ENCODE assay signal across 2 cellular contexts in genomic region chr14:31461545-31461944, GRCh38.
A peak's percentile ranks its signal among the peaks of the same experiment; 100 is the strongest.
TF ChIP-seq lines count a peak whose summit lies in the region.

No MANE protein-coding gene starts in this region.

TF ChIP-seq in HepG2, 621 proteins besides CTCF, POLR2A, EP300 and RAD21:
- TF ChIP-seq ZNF746 (CRISPR knock-in tag; IDR thresholded peaks at IDR 0.05): no peak
- no peak for TF ChIP-seq ONECUT2 (CRISPR knock-in tag; IDR thresholded peaks at IDR 0.05)
- TF ChIP-seq, protein P1, sequence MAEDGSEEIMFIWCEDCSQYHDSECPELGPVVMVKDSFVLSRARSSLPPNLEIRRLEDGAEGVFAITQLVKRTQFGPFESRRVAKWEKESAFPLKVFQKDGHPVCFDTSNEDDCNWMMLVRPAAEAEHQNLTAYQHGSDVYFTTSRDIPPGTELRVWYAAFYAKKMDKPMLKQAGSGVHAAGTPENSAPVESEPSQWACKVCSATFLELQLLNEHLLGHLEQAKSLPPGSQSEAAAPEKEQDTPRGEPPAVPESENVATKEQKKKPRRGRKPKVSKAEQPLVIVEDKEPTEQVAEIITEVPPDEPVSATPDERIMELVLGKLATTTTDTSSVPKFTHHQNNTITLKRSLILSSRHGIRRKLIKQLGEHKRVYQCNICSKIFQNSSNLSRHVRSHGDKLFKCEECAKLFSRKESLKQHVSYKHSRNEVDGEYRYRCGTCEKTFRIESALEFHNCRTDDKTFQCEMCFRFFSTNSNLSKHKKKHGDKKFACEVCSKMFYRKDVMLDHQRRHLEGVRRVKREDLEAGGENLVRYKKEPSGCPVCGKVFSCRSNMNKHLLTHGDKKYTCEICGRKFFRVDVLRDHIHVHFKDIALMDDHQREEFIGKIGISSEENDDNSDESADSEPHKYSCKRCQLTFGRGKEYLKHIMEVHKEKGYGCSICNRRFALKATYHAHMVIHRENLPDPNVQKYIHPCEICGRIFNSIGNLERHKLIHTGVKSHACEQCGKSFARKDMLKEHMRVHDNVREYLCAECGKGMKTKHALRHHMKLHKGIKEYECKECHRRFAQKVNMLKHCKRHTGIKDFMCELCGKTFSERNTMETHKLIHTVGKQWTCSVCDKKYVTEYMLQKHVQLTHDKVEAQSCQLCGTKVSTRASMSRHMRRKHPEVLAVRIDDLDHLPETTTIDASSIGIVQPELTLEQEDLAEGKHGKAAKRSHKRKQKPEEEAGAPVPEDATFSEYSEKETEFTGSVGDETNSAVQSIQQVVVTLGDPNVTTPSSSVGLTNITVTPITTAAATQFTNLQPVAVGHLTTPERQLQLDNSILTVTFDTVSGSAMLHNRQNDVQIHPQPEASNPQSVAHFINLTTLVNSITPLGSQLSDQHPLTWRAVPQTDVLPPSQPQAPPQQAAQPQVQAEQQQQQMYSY (CRISPR knock-in tag; IDR thresholded peaks at IDR 0.05): no peak
- TF ChIP-seq SMARCC2 (IDR thresholded peaks at IDR 0.05): no peak
- no peak for TF ChIP-seq ZNF724P (CRISPR knock-in tag; IDR thresholded peaks at IDR 0.05; ENCODE audit: borderline replicate concordance)
- TF ChIP-seq ZNF501 (CRISPR knock-in tag; IDR thresholded peaks at IDR 0.05): 0 out of 2 replicates have a peak, but pooled peaks have one; percentile 5
- TF ChIP-seq ZNF512 (CRISPR knock-in tag; IDR thresholded peaks at IDR 0.05): peak; percentile 90
- TF ChIP-seq, protein P2, sequence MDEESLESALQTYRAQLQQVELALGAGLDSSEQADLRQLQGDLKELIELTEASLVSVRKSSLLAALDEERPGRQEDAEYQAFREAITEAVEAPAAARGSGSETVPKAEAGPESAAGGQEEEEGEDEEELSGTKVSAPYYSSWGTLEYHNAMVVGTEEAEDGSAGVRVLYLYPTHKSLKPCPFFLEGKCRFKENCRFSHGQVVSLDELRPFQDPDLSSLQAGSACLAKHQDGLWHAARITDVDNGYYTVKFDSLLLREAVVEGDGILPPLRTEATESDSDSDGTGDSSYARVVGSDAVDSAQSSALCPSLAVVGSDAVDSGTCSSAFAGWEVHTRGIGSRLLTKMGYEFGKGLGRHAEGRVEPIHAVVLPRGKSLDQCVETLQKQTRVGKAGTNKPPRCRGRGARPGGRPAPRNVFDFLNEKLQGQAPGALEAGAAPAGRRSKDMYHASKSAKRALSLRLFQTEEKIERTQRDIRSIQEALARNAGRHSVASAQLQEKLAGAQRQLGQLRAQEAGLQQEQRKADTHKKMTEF (CRISPR knock-in tag; IDR thresholded peaks at IDR 0.05): no peak
- TF ChIP-seq JUND (CRISPR knock-in tag; IDR thresholded peaks at IDR 0.05): no peak
- no peak for TF ChIP-seq ZFP36 (IDR thresholded peaks at IDR 0.05; ENCODE audit: borderline replicate concordance, low read depth, low read length, partially characterized antibody)

TF ChIP-seq in WTC11, 78 proteins besides CTCF, POLR2A, EP300 and RAD21:
- TF ChIP-seq ZNF512 (CRISPR knock-in tag; IDR thresholded peaks at IDR 0.05; ENCODE audit: borderline replicate concordance) (peak; percentile 46; the same call in 1 of the 2 replicates), ARID4B (CRISPR knock-in tag; IDR thresholded peaks at IDR 0.05; ENCODE audit: borderline replicate concordance) (no peak)
